In genomic region chr22:49201046-49201970, GRCh38 we compare ENCODE assay signal across 22 cellular contexts.
DNase-seq lines count a peak whose midpoint lies in the region; TF ChIP-seq lines count a peak whose summit lies in the region.
"Had no signal": no experiment of that assay in that cellular context is flagged by ENCODE, and none has a peak within 500 bp of the region (broad histone marks: within the 10 kb centered on the region; RNA-seq: fewer than 3 reads in every experiment).

No MANE protein-coding gene starts in this region.

- no peak overlapping the region for H3K4me3 ChIP-seq in adrenal gland
- H3K4me3 ChIP-seq in tibial artery, result no peak overlapping the region
- H3K4me3 ChIP-seq in hepatocyte, result no peak overlapping the region
- H3K4me3 ChIP-seq: cardiac muscle cell, smooth muscle cell, thoracic aorta had no signal

- TF ChIP-seq POLR2A in adrenal gland (IDR thresholded peaks at IDR 0.05), result no peak

- H3K4me1 ChIP-seq in adrenal gland (replicated peaks in 1 of 2), result no peaks in the 10 kb centered on the region
- H3K4me1 ChIP-seq in tibial artery, result no peaks in the 10 kb centered on the region
- no peaks in the 10 kb centered on the region for H3K4me1 ChIP-seq in hepatocyte (ENCODE audit: insufficient read depth)

- no peaks in the 10 kb centered on the region for H3K79me2 ChIP-seq in hepatocyte

- H3K36me3 ChIP-seq in adrenal gland (replicated peaks in 1 of 2), result no peaks in the 10 kb centered on the region
- no peaks in the 10 kb centered on the region for H3K36me3 ChIP-seq in tibial artery
- H3K36me3 ChIP-seq in hepatocyte (replicated peaks; ENCODE audit: insufficient read depth, low read depth), result no peaks in the 10 kb centered on the region
- H3K36me3 ChIP-seq: cardiac muscle cell, thoracic aorta had no signal

- intact Hi-C loops in adrenal gland (cut with DNase I) (no loop called here), tibial artery (cut with DNase I; ENCODE audit: low total_unique reads) (loop anchor here (5.0 kb wide), 1 partner anchor 249 kb away; no protein-coding TSS in a partner anchor)

- WGBS in adrenal gland, 4 donors, result 74 to 84% (median 80%) methylated on average over 20 to 22 of the region's 22 CpGs
- 90% methylated on average over 22 of the region's 22 CpGs for WGBS in hepatocyte (ENCODE audit: low lambda C conversion rate, missing lambda C conversion rate)

- H2AFZ ChIP-seq in hepatocyte, result no peak overlapping the region

- no peaks in the 10 kb centered on the region for H4K20me1 ChIP-seq in hepatocyte (ENCODE audit: insufficient read depth, poor library complexity, severe bottlenecking)

- no peak for TF ChIP-seq CTCF in adrenal gland (IDR thresholded peaks at IDR 0.05)
- TF ChIP-seq CTCF in tibial artery (IDR thresholded peaks at IDR 0.05), result no peak
- TF ChIP-seq CTCF in hepatocyte (IDR thresholded peaks at IDR 0.05; ENCODE audit: poor library complexity), result no peak

- H3K9me3 ChIP-seq in adrenal gland (replicated peaks in 1 of 3) (no peaks in the 10 kb centered on the region), tibial artery (no peaks in the 10 kb centered on the region), hepatocyte (ENCODE audit: low read depth) (no peaks in the 10 kb centered on the region)
- H3K9me3 ChIP-seq: thoracic aorta had no signal

- H3K27ac ChIP-seq in adrenal gland (no peak overlapping the region), tibial artery (no peak overlapping the region), hepatocyte (no peak overlapping the region)
- H3K27ac ChIP-seq: cardiac muscle cell, thoracic aorta had no signal

- H3K27me3 ChIP-seq in adrenal gland (no peaks in the 10 kb centered on the region), tibial artery (peaks cover 0 to 14% of the 10 kb centered on the region in 2 donors), hepatocyte (peaks cover 14% of the 10 kb centered on the region)

- H3K9me2 ChIP-seq in hepatocyte (replicated peaks; ENCODE audit: insufficient read depth), result no peaks in the 10 kb centered on the region

- H3K4me2 ChIP-seq in hepatocyte, result no peak overlapping the region
- H3K4me2 ChIP-seq: smooth muscle cell had no signal

- peak; percentile 32 for DNase-seq in activated CD8-positive, alpha-beta memory T cell treated with anti-CD3 and anti-CD28 coated beads for 24 hours
- DNase-seq in activated CD8-positive, alpha-beta memory T cell treated with anti-CD3 and anti-CD28 coated beads, Interleukin-2, amount 50 U/mL, for 4 hours, result no peak
- peak in 5 of 7 donors; percentile 0 to 14 (median 9) for DNase-seq in adrenal gland
- peak; percentile 59 for DNase-seq in mesenteric fat pad (ENCODE audit: low spot score)
- peak; percentile 9 to 25 for DNase-seq in tibial artery
- no peak for DNase-seq in DMS153 (lab: John Stamatoyannopoulos, UW)
- DNase-seq in activated naive CD4-positive, alpha-beta T cell treated with Interleukin-2 at 50 U/mL for 16 hours, result no peak
- no peak for DNase-seq in hepatocyte (ENCODE audit: low spot score)
- DNase-seq: 8988T; activated CD4-positive, alpha-beta memory T cell treated with anti-CD3 and anti-CD28 coated beads, Interleukin-2, amount 10 ng/mL, durations not matched to agents 7 days and 5 days; activated naive CD4-positive, alpha-beta T cell treated with anti-CD3 and anti-CD28 coated beads, Interleukin-2, amount 10 ng/mL, durations not matched to agents 7 days and 5 days; activated T-cell treated with anti-CD3 and anti-CD28 coated beads, Interleukin-2, amount 50 U/mL, for 4 hours; anterior cingulate cortex; CD4-positive, alpha-beta memory T cell; HFFc6; NCI-H2081 treated with DMSO at 0.1 percent for 48 hours; SHP77; stimulated activated naive CD4-positive, alpha-beta T cell; T1000 had no signal

Comparison
In these comparisons a context has a peak if more than half of its experiments do, and no peak if none do; other contexts are left out.
1. DNase-seq: peak in activated CD8-positive, alpha-beta memory T cell treated with anti-CD3 and anti-CD28 coated beads for 24 hours (single experiment), adrenal gland (5 of 7), mesenteric fat pad (single experiment) and tibial artery (2 of 2); none in activated CD8-positive, alpha-beta memory T cell treated with anti-CD3 and anti-CD28 coated beads, Interleukin-2, amount 50 U/mL, for 4 hours (single experiment), DMS153 (single experiment), activated naive CD4-positive, alpha-beta T cell treated with Interleukin-2 at 50 U/mL for 16 hours (single experiment) and hepatocyte (single experiment).